21 cellular contexts compared by ENCODE assay signal in the genomic region with DNA sequence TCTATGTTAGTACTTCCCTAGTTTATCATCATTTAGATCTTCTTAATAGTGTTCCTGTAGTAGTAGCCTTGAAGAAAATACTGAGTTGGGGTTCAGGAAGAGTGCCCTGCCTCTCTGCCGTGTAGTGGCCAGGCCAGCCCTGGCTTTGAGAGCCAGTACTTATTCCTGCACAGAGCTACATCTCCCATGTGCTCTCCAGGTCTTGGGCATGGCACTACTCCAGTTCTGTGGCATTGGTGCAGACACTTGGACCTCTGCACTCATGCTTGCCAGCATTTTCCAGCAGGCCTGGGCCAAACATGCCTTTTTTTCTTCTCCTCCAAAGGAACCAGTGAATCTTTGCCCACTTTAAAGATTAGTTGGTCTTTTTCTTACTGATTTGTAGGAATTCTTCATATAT. TPM values are rescaled to one million over a fixed set of nuclear protein-coding genes. Genes with fewer than 3 reads are reported as not detected.
DNase-seq lines count a peak whose midpoint lies in the region; ATAC-seq and TF ChIP-seq lines count a peak whose summit lies in the region.
"Had no signal": no experiment of that assay in that cellular context is flagged by ENCODE, and none has a peak within 500 bp of the region (broad histone marks: within the 10 kb centered on the region; RNA-seq: fewer than 3 reads in every experiment).

No MANE protein-coding gene starts in this region.

- TF ChIP-seq CTCF in right atrium auricular region (IDR thresholded peaks at IDR 0.05) (no peak), endothelial cell (IDR thresholded peaks at IDR 0.05; ENCODE audit: unreplicated experiment) (no peak), uterus (IDR thresholded peaks at IDR 0.05) (no peak), dorsolateral prefrontal cortex (IDR thresholded peaks at IDR 0.05 in 54 of 56, conservative IDR thresholded peaks at IDR 0.05 in 2 of 56; ENCODE audit: low read depth in 1 of 56, partially characterized antibody in 56 of 56) (no peak)

- ATAC-seq in Right ventricle myocardium inferior, result no peak
- ATAC-seq: HCT116, K562 had no signal

- H3K36me3 ChIP-seq in right atrium auricular region (peaks cover 12% of the 10 kb centered on the region), uterus (no peaks in the 10 kb centered on the region)

- H3K27ac ChIP-seq in right atrium auricular region (peak overlapping the region in 1 of 2 donors; percentile 20), uterus (peak overlapping the region; percentile 65 to 71), dorsolateral prefrontal cortex (peak overlapping the region in 2 of 59 donors; percentile 23 to 44)
- H3K27ac ChIP-seq: C4-2B, PC-9 had no signal

- H3K4me3 Mint-ChIP-seq in endothelial cell (ENCODE audit: unreplicated experiment), result peak overlapping the region; percentile 57

- DNase-seq in Right ventricle myocardium inferior (ENCODE audit: missing footprints), result peak; percentile 20
- no peak for DNase-seq in right atrium auricular region (ENCODE audit: low spot score)
- no peak for DNase-seq in endothelial cell (ENCODE audit: low spot score)
- peak; percentile 36 for DNase-seq in myocyte (ENCODE audit: low read depth)
- DNase-seq in uterus, result no peak
- DNase-seq in NCI-H2107 (lab: John Stamatoyannopoulos, UW), result no peak
- no peak for DNase-seq in dorsolateral prefrontal cortex
- DNase-seq in NCI-H1694 (lab: John Stamatoyannopoulos, UW), result no peak
- DNase-seq: GOT3, MG63, NCI-H1417, NCI-H187 treated with DMSO at 0.1 percent for 48 hours, NCI-H69, PC-9, RPMI8226, SIG-M5 had no signal

- H3K27me3 ChIP-seq in right atrium auricular region (no peaks in the 10 kb centered on the region), uterus (no peaks in the 10 kb centered on the region), dorsolateral prefrontal cortex (peaks cover 0 to 6% (median 0%) of the 10 kb centered on the region in 45 donors)
- H3K27me3 ChIP-seq: MG63 had no signal

- no peaks in the 10 kb centered on the region for H3K9me3 Mint-ChIP-seq in endothelial cell (ENCODE audit: unreplicated experiment)

- H3K27ac Mint-ChIP-seq in endothelial cell (ENCODE audit: unreplicated experiment), result no peak overlapping the region

- H3K27me3 Mint-ChIP-seq in endothelial cell (ENCODE audit: unreplicated experiment), result peaks cover 6% of the 10 kb centered on the region

- H3K4me1 ChIP-seq in right atrium auricular region, result peaks cover 0 to 27% of the 10 kb centered on the region in 2 donors
- H3K4me1 ChIP-seq in uterus, result no peaks in the 10 kb centered on the region

- H3K9me3 ChIP-seq in right atrium auricular region (no peaks in the 10 kb centered on the region), uterus (no peaks in the 10 kb centered on the region)
- H3K9me3 ChIP-seq: MG63 had no signal

- intact Hi-C loops in Right ventricle myocardium inferior (cut with DNase I) (no loop called here), uterus (cut with DNase I; ENCODE audit: low total_unique reads) (no loop called here), dorsolateral prefrontal cortex (cut with DNase I) (no loop called here)

- H3K4me1 Mint-ChIP-seq in endothelial cell (ENCODE audit: unreplicated experiment), result peaks cover 32% of the 10 kb centered on the region

- H3K4me3 ChIP-seq in right atrium auricular region (no peak overlapping the region), uterus (no peak overlapping the region), dorsolateral prefrontal cortex (no peak overlapping the region)
- H3K4me3 ChIP-seq: K562, MG63, PC-9 had no signal

- peaks cover 43% of the 10 kb centered on the region for H3K36me3 Mint-ChIP-seq in endothelial cell (ENCODE audit: low read depth, unreplicated experiment)

- TF ChIP-seq POLR2A in uterus (IDR thresholded peaks at IDR 0.05), result no peak

RNA-seq across cellular contexts. Expression of gene GNG11, which starts 5.3 kb away (rescaled TPM):
- total RNA-seq in Right ventricle myocardium inferior (21.6 TPM), right atrium auricular region (10 to 100 TPM; 18.2 to 21.8 TPM), endothelial cell (ENCODE audit: unreplicated experiment) (133 TPM), myocyte (16.8 and 18.1 TPM in 2 replicates), uterus (10 to 100 TPM; 33.0 to 75.9 (median 49.0) TPM), dorsolateral prefrontal cortex (1 to 10 TPM; 2.2 to 9.1 (median 4.2) TPM)
- 41.0 TPM for polyA plus RNA-seq in myocyte (2012)
- total RNA-seq: K562 had no signal

RNA-seq across cellular contexts. Expression of gene GNGT1, which starts 20.4 kb away (rescaled TPM):
- total RNA-seq in Right ventricle myocardium inferior (not detected), right atrium auricular region (not detected), endothelial cell (ENCODE audit: unreplicated experiment) (not detected), myocyte (1.3 TPM in 1 of 2 replicates, not detected in the other), uterus (not detected), dorsolateral prefrontal cortex (under 1 TPM in 4 of 120 experiments, not detected in 116; 0.23 to 0.35 (median 0.25) TPM)
- polyA plus RNA-seq in myocyte (2012), result 0.16 TPM
- total RNA-seq: Daoy, LHCN-M2, PC-9 had no signal

RNA-seq across cellular contexts. Expression of gene TFPI2, which starts 36.2 kb away (rescaled TPM):
- total RNA-seq in Right ventricle myocardium inferior, result 2.4 TPM
- total RNA-seq in right atrium auricular region, result 1 to 10 TPM; 1.1 to 5.9 TPM
- 1.9 TPM for total RNA-seq in endothelial cell (ENCODE audit: unreplicated experiment)
- total RNA-seq in myocyte, result 3.6 and 13.9 TPM in 2 replicates
- 2.4 TPM for polyA plus RNA-seq in myocyte (2012)
- total RNA-seq in uterus, result 10 to 100 TPM in 2 of 4 donors, 1 to 10 TPM in 1, not detected in 1; 6.2 to 15.1 (median 10.5) TPM
- total RNA-seq in dorsolateral prefrontal cortex, result 1 to 10 TPM in 16 of 120 experiments, under 1 TPM in 48, not detected in 56; 0.22 to 2.9 (median 0.68) TPM

Comparison
In these comparisons a context has a peak if more than half of its experiments do, and no peak if none do; other contexts are left out.
1. DNase-seq: peak in Right ventricle myocardium inferior (single experiment) and myocyte (single experiment); none in right atrium auricular region (single experiment), endothelial cell (single experiment), uterus (0 of 2), NCI-H2107 (single experiment), dorsolateral prefrontal cortex (0 of 10) and NCI-H1694 (single experiment).